ENCODE assay signal across 8 cellular contexts in genomic region chr14:89417469-89418225, GRCh38. TPM values are rescaled to one million over a fixed set of nuclear protein-coding genes. Genes with fewer than 3 reads are reported as not detected.
DNase-seq lines count a peak whose midpoint lies in the region; ATAC-seq lines count a peak whose summit lies in the region.

No MANE protein-coding gene starts in this region.

- no peaks in the 10 kb centered on the region for H3K9me3 ChIP-seq in mesenchymal stem cell (ENCODE audit: control insufficient read depth, low read length)

- H3K4me1 ChIP-seq in mesenchymal stem cell (ENCODE audit: control insufficient read depth, insufficient read depth, low read depth, low read length): peaks cover 13% of the 10 kb centered on the region

- peak overlapping the region; percentile 90 for H3K9ac ChIP-seq in mesenchymal stem cell (ENCODE audit: low read length)

- DNase-seq in Ammon's horn (ENCODE audit: low spot score) (peak; percentile 54), NCI-H524 treated with DMSO at 0.1 percent for 48 hours (lab: John Stamatoyannopoulos, UW) (peak; percentile 59), ecto neural progenitor cell (ENCODE audit: low spot score) (peak; percentile 65), mesenchymal stem cell (peak; percentile 64)
- peak; percentile 53 for DNase-seq in activated CD4-positive, alpha-beta T cell treated with anti-CD3 and anti-CD28 coated beads, Interleukin-2, amount 50 U/mL, for 1 hour
- DNase-seq in stimulated activated CD8-positive, alpha-beta memory T cell treated with anti-CD3 and anti-CD28 coated beads, Interleukin-2, amount 100 ng/mL, for 48 hours (ENCODE audit: low read depth in 2 of 2): peak; percentile 27 to 33

- H3K14ac ChIP-seq in mesenchymal stem cell (ENCODE audit: low read length in 2 of 2): peak overlapping the region in 1 of 2 experiments; percentile 97

- H2AK5ac ChIP-seq in mesenchymal stem cell (ENCODE audit: low read length, severe bottlenecking): peak overlapping the region; percentile 93

- peak overlapping the region; percentile 79 to 91 for H3K4me3 ChIP-seq in mesenchymal stem cell (ENCODE audit: insufficient read depth in 1 of 2, low read depth in 1 of 2, low read length in 2 of 2)

- H3K36me3 ChIP-seq in mesenchymal stem cell (ENCODE audit: control insufficient read depth in 1 of 2, insufficient read depth in 2 of 2, low read depth in 1 of 2, low read length in 2 of 2): peaks cover 2 to 7% of the 10 kb centered on the region in 2 experiments

- H4K8ac ChIP-seq in mesenchymal stem cell (ENCODE audit: low read length): peak overlapping the region; percentile 95

- H3K27me3 ChIP-seq in mesenchymal stem cell (ENCODE audit: control insufficient read depth in 1 of 2, insufficient read depth in 1 of 2, low read length in 2 of 2): no peaks in the 10 kb centered on the region

- H2BK12ac ChIP-seq in mesenchymal stem cell (ENCODE audit: low read length in 2 of 2): peak overlapping the region; percentile 60 to 99

- peaks cover 24% of the 10 kb centered on the region for H3K79me1 ChIP-seq in mesenchymal stem cell (replicated peaks; ENCODE audit: low read length, poor library complexity, severe bottlenecking)

- H3K27ac ChIP-seq in mesenchymal stem cell (ENCODE audit: low read length, poor library complexity, severe bottlenecking): peak overlapping the region; percentile 72

- H3K23ac ChIP-seq in mesenchymal stem cell (ENCODE audit: low read length in 2 of 2): no peak overlapping the region

- no peak overlapping the region for H2BK5ac ChIP-seq in mesenchymal stem cell (ENCODE audit: low read depth, low read length, poor library complexity, severe bottlenecking)

- H2AFZ ChIP-seq in mesenchymal stem cell (ENCODE audit: low read depth, low read length): peak overlapping the region; percentile 76

- H3K4me2 ChIP-seq in mesenchymal stem cell (ENCODE audit: low read length, poor library complexity, severe bottlenecking): peak overlapping the region; percentile 96

- peak overlapping the region; percentile 96 for H4K91ac ChIP-seq in mesenchymal stem cell (ENCODE audit: low read length)

- peak overlapping the region; percentile 39 for H2BK120ac ChIP-seq in mesenchymal stem cell (ENCODE audit: low read depth, low read length)

- peak; percentile 57 for ATAC-seq in GM18873 (IDR thresholded peaks at IDR 0.05; ENCODE audit: low FRiP score, unreplicated experiment)
- ATAC-seq in HG03108 (IDR thresholded peaks at IDR 0.05; ENCODE audit: unreplicated experiment): peak; percentile 48

- H3K4ac ChIP-seq in mesenchymal stem cell (ENCODE audit: low read depth in 1 of 2, low read length in 2 of 2): peak overlapping the region in 1 of 2 experiments; percentile 75

- peak overlapping the region; percentile 98 for H2BK15ac ChIP-seq in mesenchymal stem cell (ENCODE audit: low read depth, poor library complexity, severe bottlenecking)

- peak overlapping the region; percentile 65 to 97 for H3K18ac ChIP-seq in mesenchymal stem cell (ENCODE audit: low read depth in 1 of 2, low read length in 2 of 2)

- WGBS in mesenchymal stem cell: under 1% methylated on average over 34 of the region's 50 CpGs

RNA-seq across cellular contexts. Expression of gene FOXN3, which starts 0.6 kb away (rescaled TPM):
- 28.2 TPM for polyA plus RNA-seq in mesenchymal stem cell (2013, experiment 1 of 2)
- 27.4 TPM for polyA plus RNA-seq in mesenchymal stem cell (2013, experiment 2 of 2)

Comparison
In these comparisons a context has a peak if more than half of its experiments do, and no peak if none do; other contexts are left out.
1. Peak in every context shown above with its lines: DNase-seq, ATAC-seq, H3K4me3 ChIP-seq and H3K27ac ChIP-seq.